19 cellular contexts compared by ENCODE assay signal in genomic region chr13:77800219-77800618, GRCh38.
"Had no signal": no experiment of that assay in that cellular context is flagged by ENCODE, and none has a peak within 500 bp of the region (broad histone marks: within the 10 kb centered on the region; RNA-seq: fewer than 3 reads in every experiment).

No MANE protein-coding gene starts in this region.

- H3K27ac ChIP-seq: adrenal gland, esophagus squamous epithelium, heart right ventricle, lower lobe of right lung, sigmoid colon, thyroid gland had no signal

- H3K36me3 Mint-ChIP-seq: activated naive CD4-positive, alpha-beta T cell treated with anti-CD3 and anti-CD28 coated beads, Interleukin-2, amount 50 U/mL, for 24 hours; stimulated activated effector memory CD8-positive, alpha-beta T cell treated with anti-CD3 and anti-CD28 coated beads, Interleukin-12 subunit alpha, Interleukin-12 subunit beta, amount 100 ng/mL, for 72 hours had no signal

- H3K36me3 ChIP-seq: adrenal gland, esophagus squamous epithelium, heart right ventricle, lower lobe of right lung, sigmoid colon, thyroid gland had no signal

- DNase-seq: activated CD4-positive, alpha-beta T cell treated with anti-CD3 and anti-CD28 coated beads, Interleukin-2, amount 10 ng/mL, durations not matched to agents 7 days and 5 days; activated CD8-positive, alpha-beta memory T cell treated with anti-CD3 and anti-CD28 coated beads, Interleukin-2, amount 50 U/mL, for 48 hours; activated effector memory CD4-positive, alpha-beta T cell treated with Interleukin-2 at 50 U/mL for 16 hours; activated T-cell treated with anti-CD3 and anti-CD28 coated beads, Interleukin-2, amount 50 U/mL, for 48 hours; adrenal gland; effector CD8-positive, alpha-beta T cell; esophagus squamous epithelium; heart right ventricle; lower lobe of right lung; nephron progenitor cell; nucleus accumbens; sigmoid colon; stimulated activated CD4-positive, alpha-beta T cell treated with anti-CD3 and anti-CD28 coated beads, Interleukin-4, amount 100 ng/mL, for 24 hours; thyroid gland had no signal

- H3K4me3 Mint-ChIP-seq: activated CD4-positive, alpha-beta T cell treated with anti-CD3 and anti-CD28 coated beads, Interleukin-2, amount 10 ng/mL, durations not matched to agents 7 days and 5 days; activated naive CD4-positive, alpha-beta T cell treated with anti-CD3 and anti-CD28 coated beads, Interleukin-2, amount 50 U/mL, for 24 hours; mesothelial cell of epicardium; nephron progenitor cell; stimulated activated effector memory CD8-positive, alpha-beta T cell treated with anti-CD3 and anti-CD28 coated beads, Interleukin-12 subunit alpha, Interleukin-12 subunit beta, amount 100 ng/mL, for 72 hours; T-helper 1 cell treated with Interleukin-12 subunit alpha and Interleukin-12 subunit beta and Interleukin-4 antibody, amounts not matched to agents 30 μg/mL and 1 μg/mL, for 36 hours had no signal

- H3K4me3 ChIP-seq: adrenal gland, esophagus squamous epithelium, heart right ventricle, lower lobe of right lung, sigmoid colon, thyroid gland had no signal

- H3K27ac Mint-ChIP-seq: activated CD4-positive, alpha-beta T cell treated with anti-CD3 and anti-CD28 coated beads, Interleukin-2, amount 10 ng/mL, durations not matched to agents 7 days and 5 days; activated naive CD4-positive, alpha-beta T cell treated with anti-CD3 and anti-CD28 coated beads, Interleukin-2, amount 50 U/mL, for 24 hours; nephron progenitor cell; stimulated activated effector memory CD8-positive, alpha-beta T cell treated with anti-CD3 and anti-CD28 coated beads, Interleukin-12 subunit alpha, Interleukin-12 subunit beta, amount 100 ng/mL, for 72 hours; T-helper 1 cell treated with Interleukin-12 subunit alpha and Interleukin-12 subunit beta and Interleukin-4 antibody, amounts not matched to agents 30 μg/mL and 1 μg/mL, for 36 hours had no signal

- H3K9me3 ChIP-seq: adrenal gland, esophagus squamous epithelium, lower lobe of right lung, sigmoid colon, thyroid gland had no signal

- H3K27me3 ChIP-seq: adrenal gland, esophagus squamous epithelium, heart right ventricle, sigmoid colon, thyroid gland had no signal

- ATAC-seq: heart right ventricle; lower lobe of right lung; stimulated activated effector memory CD8-positive, alpha-beta T cell treated with anti-CD3 and anti-CD28 coated beads, Interleukin-12 subunit alpha, Interleukin-12 subunit beta, amount 100 ng/mL, for 72 hours had no signal

- H3K4me1 ChIP-seq: adrenal gland, esophagus squamous epithelium, heart right ventricle, lower lobe of right lung, sigmoid colon had no signal

- FAIRE-seq: bronchial epithelial cell had no signal

- H3K9me3 Mint-ChIP-seq: activated CD4-positive, alpha-beta T cell treated with anti-CD3 and anti-CD28 coated beads, Interleukin-2, amount 10 ng/mL, durations not matched to agents 7 days and 5 days; activated naive CD4-positive, alpha-beta T cell treated with anti-CD3 and anti-CD28 coated beads, Interleukin-2, amount 50 U/mL, for 24 hours; nephron progenitor cell; stimulated activated effector memory CD8-positive, alpha-beta T cell treated with anti-CD3 and anti-CD28 coated beads, Interleukin-12 subunit alpha, Interleukin-12 subunit beta, amount 100 ng/mL, for 72 hours; T-helper 1 cell treated with Interleukin-12 subunit alpha and Interleukin-12 subunit beta and Interleukin-4 antibody, amounts not matched to agents 30 μg/mL and 1 μg/mL, for 36 hours had no signal

- H3K4me1 Mint-ChIP-seq: activated CD4-positive, alpha-beta T cell treated with anti-CD3 and anti-CD28 coated beads, Interleukin-2, amount 10 ng/mL, durations not matched to agents 7 days and 5 days; activated naive CD4-positive, alpha-beta T cell treated with anti-CD3 and anti-CD28 coated beads, Interleukin-2, amount 50 U/mL, for 24 hours; nephron progenitor cell; stimulated activated effector memory CD8-positive, alpha-beta T cell treated with anti-CD3 and anti-CD28 coated beads, Interleukin-12 subunit alpha, Interleukin-12 subunit beta, amount 100 ng/mL, for 72 hours had no signal
